ENCODE assay signal across 9 cellular contexts in genomic region chr2:117885308-117885707, GRCh38.
"Had no signal": no experiment of that assay in that cellular context is flagged by ENCODE, and none has a peak within 500 bp of the region (broad histone marks: within the 10 kb centered on the region; RNA-seq: fewer than 3 reads in every experiment).

No MANE protein-coding gene starts in this region.

- H3K27ac ChIP-seq: GM23248 had no signal

- H3K4me1 ChIP-seq: HAP-1 had no signal

- H3K9ac ChIP-seq: GM23248 had no signal

- H3K4me2 ChIP-seq: GM23338 had no signal

- H2AFZ ChIP-seq: GM23248, GM23338 had no signal

- H3K4me1 Mint-ChIP-seq: H9 had no signal

- H3K27ac Mint-ChIP-seq: GM23338, H9, HFFc6 had no signal

- H3K9me3 ChIP-seq: HAP-1 had no signal

- H3K4me3 Mint-ChIP-seq: GM23338, H9, HFFc6 had no signal

- H3K9me3 Mint-ChIP-seq: HFFc6 had no signal

- H3K36me3 ChIP-seq: HAP-1 had no signal

- H3K4me3 ChIP-seq: GM23248, GM23338, HAP-1 had no signal

- DNase-seq: GM23248, GOT3, H7, H9, HCEC 1CT, HFFc6 had no signal

- ATAC-seq: GM23338, HCT116 had no signal
